17 cellular contexts compared by ENCODE assay signal in genomic region chr4:108560624-108561023, GRCh38. TPM values are rescaled to one million over a fixed set of nuclear protein-coding genes. Genes with fewer than 3 reads are reported as not detected.
DNase-seq lines count a peak whose midpoint lies in the region; ATAC-seq and TF ChIP-seq lines count a peak whose summit lies in the region.
"Had no signal": no experiment of that assay in that cellular context is flagged by ENCODE, and none has a peak within 500 bp of the region (broad histone marks: within the 10 kb centered on the region; RNA-seq: fewer than 3 reads in every experiment).

No MANE protein-coding gene starts in this region.

- peaks cover 3 to 13% of the 10 kb centered on the region in 2 experiments for H3K4me1 ChIP-seq in trophoblast cell (ENCODE audit: control insufficient read depth in 1 of 2, insufficient read depth in 2 of 2, low read length in 2 of 2)
- H3K4me1 ChIP-seq: uterus had no signal

- H3K79me1 ChIP-seq in trophoblast cell (ENCODE audit: low read length): peaks cover 4% of the 10 kb centered on the region

- H2AK5ac ChIP-seq in trophoblast cell (ENCODE audit: low read length): no peak overlapping the region

- no peak overlapping the region for H4K12ac ChIP-seq in trophoblast cell (ENCODE audit: low read depth, low read length)

- peak overlapping the region; percentile 35 for H3K27ac ChIP-seq in trophoblast cell (ENCODE audit: low read depth, low read length)
- H3K27ac ChIP-seq: hepatocyte, neural progenitor cell had no signal

- H3K4me3 ChIP-seq in choroid plexus epithelial cell (ENCODE audit: low read depth, low read length) (no peak overlapping the region), trophoblast cell (ENCODE audit: low read depth, low read length) (no peak overlapping the region), MG63 (no peak overlapping the region)
- H3K4me3 ChIP-seq: hepatocyte, neural progenitor cell, skin epidermis, uterus had no signal

- no peak overlapping the region for H3K4ac ChIP-seq in trophoblast cell (ENCODE audit: low read depth, low read length)

- TF ChIP-seq CTCF in choroid plexus epithelial cell (conservative IDR thresholded peaks at IDR 0.05; ENCODE audit: low read depth, low read length): no peak

- no peak overlapping the region for H2AFZ ChIP-seq in trophoblast cell (ENCODE audit: insufficient read depth, low read length, poor library complexity)
- H2AFZ ChIP-seq: hepatocyte, neural progenitor cell had no signal

- WGBS in trophoblast cell (ENCODE audit: extremely low coverage, insufficient coverage, insufficient read length): no CpG with 5 or more reads among the region's 4 CpGs

- H3K14ac ChIP-seq in trophoblast cell (ENCODE audit: low read length): no peak overlapping the region

- H3K9me3 ChIP-seq in trophoblast cell (ENCODE audit: insufficient read depth, low read depth, low read length) (no peaks in the 10 kb centered on the region), MG63 (no peaks in the 10 kb centered on the region)
- H3K9me3 ChIP-seq: uterus had no signal

- intact Hi-C loops in left ventricle myocardium superior (cut with micrococcal nuclease): no loop called here

- no peak overlapping the region for H2BK120ac ChIP-seq in trophoblast cell (ENCODE audit: insufficient read depth, low read length, poor library complexity)

- H3K36me3 ChIP-seq in trophoblast cell (ENCODE audit: control insufficient read depth in 1 of 2, insufficient read depth in 2 of 2, low read length in 2 of 2): no peaks in the 10 kb centered on the region
- no peaks in the 10 kb centered on the region for H3K36me3 ChIP-seq in MG63
- H3K36me3 ChIP-seq: neural progenitor cell, uterus had no signal

- DNase-seq in HT1080 (ENCODE audit: low read depth): peak; percentile 79
- peak; percentile 18 for DNase-seq in choroid plexus epithelial cell (ENCODE audit: low read depth)
- DNase-seq in left ventricle myocardium superior: no peak
- no peak for DNase-seq in trophoblast cell
- DNase-seq in MG63: no peak
- DNase-seq in T-helper 9 cell: no peak
- no peak for DNase-seq in NCI-H2107 (lab: John Stamatoyannopoulos, UW)
- DNase-seq: activated CD4-positive, alpha-beta T cell treated with anti-CD3 and anti-CD28 coated beads for 36 hours; activated naive CD4-positive, alpha-beta T cell treated with anti-CD3 and anti-CD28 coated beads, Interleukin-2, amount 10 ng/mL, durations not matched to agents 7 days and 5 days; NCI-H2081; NCI-H69; stimulated activated naive CD4-positive, alpha-beta T cell treated with Interleukin-2 at 50 U/mL for 16 hours had no signal

- no peaks in the 10 kb centered on the region for H3K27me3 ChIP-seq in trophoblast cell (ENCODE audit: insufficient read depth, low read length)
- no peaks in the 10 kb centered on the region for H3K27me3 ChIP-seq in MG63
- H3K27me3 ChIP-seq: hepatocyte, neural progenitor cell, uterus had no signal

- ATAC-seq in left ventricle myocardium superior (peak; percentile 85), HG03196 (IDR thresholded peaks at IDR 0.05; ENCODE audit: unreplicated experiment) (no peak)
- ATAC-seq: activated CD4-positive, alpha-beta T cell treated with anti-CD3 and anti-CD28 coated beads for 36 hours had no signal

- H3K18ac ChIP-seq in trophoblast cell (ENCODE audit: low read length): no peak overlapping the region

- no peaks in the 10 kb centered on the region for H3K79me2 ChIP-seq in trophoblast cell (ENCODE audit: control insufficient read depth, insufficient read depth, low read length, poor library complexity)
- H3K79me2 ChIP-seq: hepatocyte had no signal

- H3K4me2 ChIP-seq in trophoblast cell (ENCODE audit: low read length): no peak overlapping the region
- H3K4me2 ChIP-seq: hepatocyte, neural progenitor cell had no signal

- no peak overlapping the region for H3K23ac ChIP-seq in trophoblast cell (ENCODE audit: low read length)

- no peak overlapping the region for H2BK5ac ChIP-seq in trophoblast cell (ENCODE audit: low read depth, low read length, poor library complexity)

- H4K91ac ChIP-seq in trophoblast cell (ENCODE audit: low read depth, low read length): no peak overlapping the region

- no peak overlapping the region for H4K8ac ChIP-seq in trophoblast cell (ENCODE audit: low read depth, low read length)

- no peak overlapping the region for H2BK12ac ChIP-seq in trophoblast cell (ENCODE audit: low read length)

- no peak overlapping the region for H3K9ac ChIP-seq in trophoblast cell (ENCODE audit: low read length)
- H3K9ac ChIP-seq: neural progenitor cell had no signal

RNA-seq across cellular contexts. Expression of gene RPL34, which starts 59.8 kb away (rescaled TPM):
- 1,285 and 1,593 TPM in 2 replicates for total RNA-seq in HT1080 (2014; rRNA removed; shearing (Covaris generic))
- polyA plus RNA-seq in HT1080 (2015; cell fraction: cytosol; rRNA removed): 2,315 and 2,342 TPM in 2 replicates
- polyA plus RNA-seq in HT1080 (2015; cell fraction: nucleus; rRNA removed): 742 and 871 TPM in 2 replicates
- total RNA-seq in left ventricle myocardium superior: 718 TPM
- polyA plus RNA-seq in trophoblast cell (2013): 1,521 and 1,552 TPM in 2 replicates
- 681 and 851 TPM in 2 replicates for total RNA-seq in MG63 (2014; rRNA removed; shearing (Covaris generic); ENCODE audit: low replicate concordance)

Comparison
In these comparisons a context has a peak if more than half of its experiments do, and no peak if none do; other contexts are left out.
1. DNase-seq: peak in HT1080 (single experiment) and choroid plexus epithelial cell (single experiment); none in left ventricle myocardium superior (single experiment), trophoblast cell (0 of 2), MG63 (single experiment), T-helper 9 cell (single experiment) and NCI-H2107 (single experiment).